In genomic region chr14:73662439-73663056, GRCh38 we compare ENCODE assay signal across 9 cellular contexts. TPM values are rescaled to one million over a fixed set of nuclear protein-coding genes. Genes with fewer than 3 reads are reported as not detected.
DNase-seq lines count a peak whose midpoint lies in the region; ATAC-seq, FAIRE-seq and TF ChIP-seq lines count a peak whose summit lies in the region.
"Had no signal": no experiment of that assay in that cellular context is flagged by ENCODE, and none has a peak within 500 bp of the region (broad histone marks: within the 10 kb centered on the region; RNA-seq: fewer than 3 reads in every experiment).

No MANE protein-coding gene starts in this region.

- no TSS peak for BruUV-seq in endothelial cell of umbilical vein (replicated peaks; lab: Mats Ljungman, UMichigan)

- H3K9ac ChIP-seq in endothelial cell of umbilical vein (replicated peaks; ENCODE audit: extremely low read depth, insufficient read depth, low read length): no peak overlapping the region
- H3K9ac ChIP-seq: parathyroid adenoma had no signal

- FAIRE-seq in endothelial cell of umbilical vein (lab: Jason Lieb, UNC): peak; percentile 85

- DNase-seq in GM04504 (ENCODE audit: low read depth): peak; percentile 89
- DNase-seq in NCI-H524 (lab: John Stamatoyannopoulos, UW): peak; percentile 63 to 87
- peak; percentile 52 for DNase-seq in endothelial cell of umbilical vein (ENCODE audit: low read depth, low spot score)
- peak; percentile 11 for DNase-seq in prostate gland (ENCODE audit: low spot score)
- no peak for DNase-seq in activated effector memory CD4-positive, alpha-beta T cell treated with Interleukin-2 at 50 U/mL for 16 hours
- DNase-seq in COLO668 (lab: John Stamatoyannopoulos, UW; ENCODE audit: unreplicated experiment): no peak
- no peak for DNase-seq in GM20000 (ENCODE audit: low spot score)

- no peaks in the 10 kb centered on the region for H3K9me1 ChIP-seq in endothelial cell of umbilical vein (replicated peaks; ENCODE audit: control insufficient read depth, extremely low read depth, insufficient read depth, low read length)

- WGBS in prostate gland: 69% methylated on average over 2 of the region's 2 CpGs

- ATAC-seq in HG02798 (IDR thresholded peaks at IDR 0.05; ENCODE audit: poor library complexity, unreplicated experiment): no peak

- intact Hi-C loops in endothelial cell of umbilical vein (cut with micrococcal nuclease): loop anchor here (1.0 kb wide), 1 partner anchor 28 kb away; no protein-coding TSS in a partner anchor
- intact Hi-C loops in prostate gland (cut with DNase I): loop anchor here (5.0 kb wide), 1 partner anchor 55 kb away; no protein-coding TSS in a partner anchor

- H3K4me1 ChIP-seq in endothelial cell of umbilical vein (ENCODE audit: control insufficient read depth, extremely low read depth, insufficient read depth, low read length) (peaks cover 6% of the 10 kb centered on the region), prostate gland (replicated peaks) (peaks cover 4% of the 10 kb centered on the region)
- H3K4me1 ChIP-seq: parathyroid adenoma had no signal

- no peak overlapping the region for H3K4me2 ChIP-seq in endothelial cell of umbilical vein (ENCODE audit: insufficient read depth, low read length)

- peak overlapping the region; percentile 15 for H3K27ac ChIP-seq in endothelial cell of umbilical vein (ENCODE audit: insufficient read depth, low read depth, low read length)
- H3K27ac ChIP-seq in prostate gland: peak overlapping the region in 1 of 2 donors; percentile 16
- H3K27ac ChIP-seq: parathyroid adenoma had no signal

- CTCF ChIA-PET in endothelial cell of umbilical vein (lab: Charles Lee): interaction anchor here (0.7 to 1.7 kb wide), 12 partner anchors 27 to 274 kb away, joined by 3 to 8 read pairs (median 4); partner anchors contain the start of gene PNMA1

- H3K9me3 ChIP-seq in endothelial cell of umbilical vein (replicated peaks; ENCODE audit: control insufficient read depth, insufficient read depth, low read length) (no peaks in the 10 kb centered on the region), prostate gland (no peaks in the 10 kb centered on the region)

- H2AFZ ChIP-seq in endothelial cell of umbilical vein (ENCODE audit: low read depth, low read length): no peak overlapping the region
- H2AFZ ChIP-seq: parathyroid adenoma had no signal

- TF ChIP-seq POLR2A in endothelial cell of umbilical vein (IDR thresholded peaks at IDR 0.05; ENCODE audit: low read depth, low read length) (no peak), prostate gland (IDR thresholded peaks at IDR 0.05) (no peak)

- no peak overlapping the region for H3K4me3 ChIP-seq in endothelial cell of umbilical vein (replicated peaks in 1 of 3; ENCODE audit: insufficient read depth in 1 of 3, low read depth in 1 of 3, low read length in 3 of 3)
- H3K4me3 ChIP-seq in prostate gland: no peak overlapping the region

- TF ChIP-seq CTCF in endothelial cell of umbilical vein (IDR thresholded peaks at IDR 0.05; ENCODE audit: extremely low read depth in 1 of 2, insufficient read depth in 1 of 2, low read depth in 1 of 2, low read length in 2 of 2): peak; percentile 27 to 54
- peak in 3 of 4 experiments; percentile 12 to 36 (median 16) for TF ChIP-seq CTCF in prostate gland (IDR thresholded peaks at IDR 0.05)
- TF ChIP-seq CTCF in GM20000 (IDR thresholded peaks at IDR 0.05; ENCODE audit: extremely low read depth, missing control alignments): no peak

- POLR2A ChIA-PET in endothelial cell of umbilical vein (lab: Charles Lee): interaction anchor here (0.7 kb wide), 3 partner anchors 14 to 84 kb away, joined by 3 to 6 read pairs (median 3); no protein-coding TSS in a partner anchor

- dilution Hi-C loops in endothelial cell of umbilical vein (cut with MboI; ENCODE audit: extremely low pct_ligation_motif_present, low sequenced_read_pairs): no loop called here

- no peaks in the 10 kb centered on the region for H4K20me1 ChIP-seq in endothelial cell of umbilical vein (replicated peaks; ENCODE audit: control insufficient read depth, extremely low read depth, insufficient read depth, low read length)

- no peaks in the 10 kb centered on the region for H3K27me3 ChIP-seq in endothelial cell of umbilical vein (ENCODE audit: control insufficient read depth in 2 of 2, insufficient read depth in 2 of 2, low read length in 2 of 2)
- no peaks in the 10 kb centered on the region for H3K27me3 ChIP-seq in prostate gland (replicated peaks; ENCODE audit: insufficient read depth)

- H3K79me2 ChIP-seq in endothelial cell of umbilical vein (ENCODE audit: control insufficient read depth, insufficient read depth, low read length): no peaks in the 10 kb centered on the region

- H3K36me3 ChIP-seq in endothelial cell of umbilical vein (ENCODE audit: control insufficient read depth in 2 of 2, extremely low read depth in 1 of 2, insufficient read depth in 2 of 2, low read length in 2 of 2) (peaks cover 0 to 3% of the 10 kb centered on the region in 2 experiments), prostate gland (no peaks in the 10 kb centered on the region)

TF ChIP-seq in endothelial cell of umbilical vein, 7 proteins besides CTCF, POLR2A, EP300 and RAD21:
- TF ChIP-seq EZH2 (IDR thresholded peaks at IDR 0.05; ENCODE audit: borderline replicate concordance, low read depth, low read length, severe bottlenecking): no peak
- TF ChIP-seq MYC (IDR thresholded peaks at IDR 0.05; ENCODE audit: low read depth, low read length): no peak
- TF ChIP-seq GATA2 (IDR thresholded peaks at IDR 0.05; ENCODE audit: insufficient read depth, insufficient read length, low read depth, low read length): peak; percentile 47
- TF ChIP-seq POLR2AphosphoS5 (IDR thresholded peaks at IDR 0.05; ENCODE audit: insufficient read depth, low read depth, low read length): no peak
- TF ChIP-seq MAX (IDR thresholded peaks at IDR 0.05; ENCODE audit: insufficient read depth, insufficient read length): no peak
- TF ChIP-seq JUN (IDR thresholded peaks at IDR 0.05; ENCODE audit: borderline replicate concordance, insufficient read depth, insufficient read length, low read depth): peak; percentile 39
- peak; percentile 82 for TF ChIP-seq FOS (IDR thresholded peaks at IDR 0.05; ENCODE audit: borderline replicate concordance, insufficient read depth, low read length)

RNA-seq across cellular contexts. Expression of gene DNAL1, which starts 17.8 kb away (rescaled TPM):
- total RNA-seq in endothelial cell of umbilical vein (14.1 and 15.3 TPM in 2 replicates), prostate gland (1 to 10 TPM; 8.5 to 10.0 TPM)
- polyA plus RNA-seq in endothelial cell of umbilical vein: 2.1 and 2.4 TPM in 2 replicates
- 3.1 TPM in 2 replicates for polyA plus RNA-seq in endothelial cell of umbilical vein (2011; cell fraction: cytosol; rRNA removed)
- polyA plus RNA-seq in endothelial cell of umbilical vein (2011; cell fraction: nucleus; rRNA removed): 4.5 and 4.6 TPM in 2 replicates
- polyA plus RNA-seq in endothelial cell of umbilical vein (2012): 6.1 and 9.7 TPM in 2 replicates
- polyA minus RNA-seq in endothelial cell of umbilical vein: 2.3 and 2.9 TPM in 2 replicates
- polyA minus RNA-seq in endothelial cell of umbilical vein (2011; cell fraction: cytosol; rRNA and poly(A)+ RNA removed): 2.6 TPM
- polyA minus RNA-seq in endothelial cell of umbilical vein (2011; cell fraction: nucleus; rRNA and poly(A)+ RNA removed): 1.4 and 2.8 TPM in 2 replicates

RNA-seq across cellular contexts. Expression of gene ACOT6, which starts 50.2 kb away (rescaled TPM):
- total RNA-seq in endothelial cell of umbilical vein: not detected in 2 replicates
- polyA plus RNA-seq in endothelial cell of umbilical vein: not detected in 2 replicates
- not detected in 2 replicates for polyA plus RNA-seq in endothelial cell of umbilical vein (2011; cell fraction: cytosol; rRNA removed)
- not detected in 2 replicates for polyA plus RNA-seq in endothelial cell of umbilical vein (2011; cell fraction: nucleus; rRNA removed)
- not detected in 2 replicates for polyA plus RNA-seq in endothelial cell of umbilical vein (2012)
- not detected in 2 replicates for polyA minus RNA-seq in endothelial cell of umbilical vein
- not detected for polyA minus RNA-seq in endothelial cell of umbilical vein (2011; cell fraction: cytosol; rRNA and poly(A)+ RNA removed)
- polyA minus RNA-seq in endothelial cell of umbilical vein (2011; cell fraction: nucleus; rRNA and poly(A)+ RNA removed): not detected in 2 replicates
- total RNA-seq in prostate gland: not detected

RNA-seq across cellular contexts. Expression of gene PNMA1, which starts 51.6 kb away (rescaled TPM):
- total RNA-seq in endothelial cell of umbilical vein (82.4 and 82.6 TPM in 2 replicates), prostate gland (10 to 100 TPM; 18.6 to 62.7 TPM)
- polyA plus RNA-seq in endothelial cell of umbilical vein: 25.8 and 29.8 TPM in 2 replicates
- polyA plus RNA-seq in endothelial cell of umbilical vein (2011; cell fraction: cytosol; rRNA removed): 33.5 and 34.9 TPM in 2 replicates
- 21.7 and 25.2 TPM in 2 replicates for polyA plus RNA-seq in endothelial cell of umbilical vein (2011; cell fraction: nucleus; rRNA removed)
- polyA plus RNA-seq in endothelial cell of umbilical vein (2012): 48.9 and 63.0 TPM in 2 replicates
- polyA minus RNA-seq in endothelial cell of umbilical vein: 27.9 and 28.4 TPM in 2 replicates
- polyA minus RNA-seq in endothelial cell of umbilical vein (2011; cell fraction: cytosol; rRNA and poly(A)+ RNA removed): 12.2 TPM
- 9.1 and 12.8 TPM in 2 replicates for polyA minus RNA-seq in endothelial cell of umbilical vein (2011; cell fraction: nucleus; rRNA and poly(A)+ RNA removed)

Comparison
In these comparisons a context has a peak if more than half of its experiments do, and no peak if none do; other contexts are left out.
1. DNase-seq: peak in GM04504 (single experiment), NCI-H524 (2 of 2), endothelial cell of umbilical vein (single experiment) and prostate gland (single experiment); none in activated effector memory CD4-positive, alpha-beta T cell treated with Interleukin-2 at 50 U/mL for 16 hours (single experiment), COLO668 (single experiment) and GM20000 (single experiment).